In genomic region chr18:77271720-77272481, GRCh38 we compare ENCODE assay signal across 24 cellular contexts. TPM values are rescaled to one million over a fixed set of nuclear protein-coding genes. Genes with fewer than 3 reads are reported as not detected.
DNase-seq lines count a peak whose midpoint lies in the region; ATAC-seq, FAIRE-seq and TF ChIP-seq lines count a peak whose summit lies in the region.
"Had no signal": no experiment of that assay in that cellular context is flagged by ENCODE, and none has a peak within 500 bp of the region (broad histone marks: within the 10 kb centered on the region; RNA-seq: fewer than 3 reads in every experiment).

No MANE protein-coding gene starts in this region.

- peaks cover 9% of the 10 kb centered on the region; the same call in 1 of the 2 replicates for H3K27me3 Mint-ChIP-seq in WTC11 (ENCODE audit: low read depth)

- peak overlapping the region; percentile 9 for H3K4me3 Mint-ChIP-seq in WTC11
- H3K4me3 Mint-ChIP-seq: activated CD4-positive, alpha-beta T cell treated with anti-CD3 and anti-CD28 coated beads, Interleukin-2, amount 10 ng/mL, durations not matched to agents 7 days and 5 days; brain; CD4-positive, alpha-beta memory T cell; stimulated activated naive CD8-positive, alpha-beta T cell treated with anti-CD3 and anti-CD28 coated beads, Interleukin-15, amount 100 ng/mL, for 72 hours had no signal

- CTCF ChIA-PET in WTC11 (lab: Charles Lee): interaction anchor here (1.4 kb wide), 1 partner anchor 60 kb away, joined by 3 read pairs; no protein-coding TSS in a partner anchor

- intact Hi-C loops in left ventricle myocardium superior (cut with micrococcal nuclease) (no loop called here), right cardiac atrium (cut with DNase I) (no loop called here), left colon (cut with DNase I, micrococcal nuclease) (no loop called here)

- H3K27ac Mint-ChIP-seq in WTC11: peak overlapping the region; percentile 58
- H3K27ac Mint-ChIP-seq: activated CD4-positive, alpha-beta T cell treated with anti-CD3 and anti-CD28 coated beads, Interleukin-2, amount 10 ng/mL, durations not matched to agents 7 days and 5 days; brain; CD4-positive, alpha-beta memory T cell; stimulated activated naive CD8-positive, alpha-beta T cell treated with anti-CD3 and anti-CD28 coated beads, Interleukin-15, amount 100 ng/mL, for 72 hours had no signal

- H3K27me3 ChIP-seq in right cardiac atrium (ENCODE audit: control insufficient read depth, insufficient read depth): no peaks in the 10 kb centered on the region

- peaks cover 22% of the 10 kb centered on the region for H3K36me3 Mint-ChIP-seq in WTC11
- H3K36me3 Mint-ChIP-seq: brain; CD4-positive, alpha-beta memory T cell had no signal

- WGBS in right cardiac atrium: 39% methylated on average over 8 of the region's 8 CpGs

- DNase-seq in left ventricle myocardium superior (no peak), right cardiac atrium (no peak), WTC11 (ENCODE audit: low spot score) (no peak), fibroblast of pulmonary artery (ENCODE audit: low read depth) (peak; percentile 14), urothelium cell line (ENCODE audit: low spot score) (peak; percentile 49), HT-29 (ENCODE audit: low spot score) (no peak), left colon (no peak)
- DNase-seq: activated CD4-positive, alpha-beta T cell treated with anti-CD3 and anti-CD28 coated beads, Interleukin-2, amount 10 ng/mL, durations not matched to agents 7 days and 5 days; activated CD8-positive, alpha-beta memory T cell treated with anti-CD3 and anti-CD28 coated beads, Interleukin-2, amount 50 U/mL, for 48 hours; activated naive CD4-positive, alpha-beta T cell; CD4-positive, alpha-beta memory T cell; DMS79 treated with DMSO at 0.1 percent for 48 hours; erythroblast; heart left ventricle; MV-4-11; NCI-H69; PC-9; stimulated activated naive CD8-positive, alpha-beta T cell treated with anti-CD3 and anti-CD28 coated beads, Interleukin-15, amount 100 ng/mL, for 72 hours had no signal

- no peaks in the 10 kb centered on the region for H3K4me1 ChIP-seq in right cardiac atrium (ENCODE audit: control insufficient read depth, insufficient read depth, low read length)
- H3K4me1 ChIP-seq: heart left ventricle had no signal

- no peak for TF ChIP-seq CTCF in WTC11 (IDR thresholded peaks at IDR 0.05)
- TF ChIP-seq CTCF in fibroblast of pulmonary artery (IDR thresholded peaks at IDR 0.05; ENCODE audit: low read length, missing control alignments): no peak

- H3K4me3 ChIP-seq in right cardiac atrium (ENCODE audit: low read length): no peak overlapping the region
- no peak overlapping the region for H3K4me3 ChIP-seq in fibroblast of pulmonary artery (replicated peaks; ENCODE audit: low read depth, low read length)
- H3K4me3 ChIP-seq: heart left ventricle, PC-9 had no signal

- H3K9me3 Mint-ChIP-seq in WTC11: peaks cover 32% of the 10 kb centered on the region
- H3K9me3 Mint-ChIP-seq: activated CD4-positive, alpha-beta T cell treated with anti-CD3 and anti-CD28 coated beads, Interleukin-2, amount 10 ng/mL, durations not matched to agents 7 days and 5 days had no signal

- ATAC-seq in left ventricle myocardium superior (peak; percentile 29), right cardiac atrium (no peak), WTC11 (peak; percentile 57), left colon (no peak), GM18907 (IDR thresholded peaks at IDR 0.05; ENCODE audit: unreplicated experiment) (no peak)
- ATAC-seq: heart left ventricle; stimulated activated naive CD8-positive, alpha-beta T cell treated with anti-CD3 and anti-CD28 coated beads, Interleukin-15, amount 100 ng/mL, for 72 hours had no signal

- peaks cover 43% of the 10 kb centered on the region for H3K4me1 Mint-ChIP-seq in WTC11
- H3K4me1 Mint-ChIP-seq: activated CD4-positive, alpha-beta T cell treated with anti-CD3 and anti-CD28 coated beads, Interleukin-2, amount 10 ng/mL, durations not matched to agents 7 days and 5 days; stimulated activated naive CD8-positive, alpha-beta T cell treated with anti-CD3 and anti-CD28 coated beads, Interleukin-15, amount 100 ng/mL, for 72 hours had no signal

- no peak overlapping the region for H3K27ac ChIP-seq in right cardiac atrium (ENCODE audit: low read length)
- H3K27ac ChIP-seq: heart left ventricle, PC-9 had no signal

- POLR2A ChIA-PET in WTC11 (lab: Charles Lee): no interaction called here

- H3K9me3 ChIP-seq in right cardiac atrium (ENCODE audit: control insufficient read depth, low read length): no peaks in the 10 kb centered on the region

- no peak for FAIRE-seq in urothelium cell line (lab: Jason Lieb, UNC)
- FAIRE-seq: A204.1 had no signal

TF ChIP-seq in WTC11, 78 proteins besides CTCF, POLR2A, EP300 and RAD21 (continues in another document):
- TF ChIP-seq ZBTB43 (CRISPR knock-in tag; IDR thresholded peaks at IDR 0.05): no peak
- no peak for TF ChIP-seq ZNF281 (CRISPR knock-in tag; IDR thresholded peaks at IDR 0.05)
- no peak for TF ChIP-seq JAZF1 (CRISPR knock-in tag; IDR thresholded peaks at IDR 0.05)
- TF ChIP-seq ZNF317 (CRISPR knock-in tag; IDR thresholded peaks at IDR 0.05; ENCODE audit: borderline replicate concordance, low read depth): no peak
- TF ChIP-seq ARID4B (CRISPR knock-in tag; IDR thresholded peaks at IDR 0.05; ENCODE audit: borderline replicate concordance): no peak
- no peak for TF ChIP-seq KAT7 (CRISPR knock-in tag; IDR thresholded peaks at IDR 0.05; ENCODE audit: borderline replicate concordance)
- no peak for TF ChIP-seq ATF1 (CRISPR knock-in tag; IDR thresholded peaks at IDR 0.05)
- no peak for TF ChIP-seq ZNF671 (CRISPR knock-in tag; IDR thresholded peaks at IDR 0.05)
- no peak for TF ChIP-seq SMAD3 (CRISPR knock-in tag; IDR thresholded peaks at IDR 0.05; ENCODE audit: borderline replicate concordance)

RNA-seq across cellular contexts. Expression of gene GALR1, which starts 22.3 kb away (rescaled TPM):
- not detected for total RNA-seq in left ventricle myocardium superior
- total RNA-seq in right cardiac atrium: under 1 TPM in 1 of 4 donors, not detected in 3; 0.03 TPM
- polyA plus RNA-seq in right cardiac atrium: 0.02 TPM
- total RNA-seq in WTC11 (2021): 0.07 to 0.11 TPM (median 0.07 TPM) in 3 replicates
- not detected in 2 replicates for total RNA-seq in HT-29 (2014; rRNA removed; shearing (Covaris generic))
- under 1 TPM; 0.11 to 0.46 TPM for total RNA-seq in left colon
- total RNA-seq: activated CD4-positive, alpha-beta T cell treated with anti-CD3 and anti-CD28 coated beads, Interleukin-2, amount 10 ng/mL, durations not matched to agents 7 days and 5 days; CD4-positive, alpha-beta memory T cell; dermis microvascular lymphatic vessel endothelial cell; kidney epithelial cell; PC-9; ureter had no signal
- polyA plus RNA-seq: CD4-positive, alpha-beta memory T cell had no signal

Comparison
In these comparisons a context has a peak if more than half of its experiments do, and no peak if none do; other contexts are left out.
1. ATAC-seq: peak in left ventricle myocardium superior (single experiment) and WTC11 (single experiment); none in right cardiac atrium (0 of 2), left colon (single experiment) and GM18907 (single experiment).
2. DNase-seq: peak in fibroblast of pulmonary artery (single experiment) and urothelium cell line (single experiment); none in left ventricle myocardium superior (single experiment), right cardiac atrium (0 of 3), WTC11 (single experiment), HT-29 (single experiment) and left colon (0 of 2).